ENCODE assay signal across 8 cellular contexts in genomic region chr15:31391687-31392671, GRCh38.
DNase-seq lines count a peak whose midpoint lies in the region; ATAC-seq and TF ChIP-seq lines count a peak whose summit lies in the region.

No MANE protein-coding gene starts in this region.

- peak; percentile 80 for ATAC-seq in GM21360 (IDR thresholded peaks at IDR 0.05; ENCODE audit: unreplicated experiment)

- TF ChIP-seq CTCF in retinal pigment epithelial cell (conservative IDR thresholded peaks at IDR 0.05; ENCODE audit: low read depth, low read length): no peak

- H3K4me3 ChIP-seq in retinal pigment epithelial cell (ENCODE audit: low read length): peak overlapping the region; percentile 60

- DNase-seq in COR-L47 (lab: John Stamatoyannopoulos, UW) (peak; percentile 17), HS-27A (ENCODE audit: low read depth) (peak; percentile 24), T-helper 2 cell (peak; percentile 60 to 86 (median 70)), amniotic stem cell (lab: John Stamatoyannopoulos, UW) (peak; percentile 28), hepatic stellate cell (ENCODE audit: low spot score) (peak; percentile 84), retinal pigment epithelial cell (ENCODE audit: low read depth) (no peak), NCI-H446 treated with DMSO at 0.1 percent for 48 hours (lab: John Stamatoyannopoulos, UW) (no peak)

Comparison
In these comparisons a context has a peak if more than half of its experiments do, and no peak if none do; other contexts are left out.
1. DNase-seq: peak in COR-L47 (single experiment), HS-27A (single experiment), T-helper 2 cell (5 of 5), amniotic stem cell (single experiment) and hepatic stellate cell (single experiment); none in retinal pigment epithelial cell (single experiment) and NCI-H446 treated with DMSO at 0.1 percent for 48 hours (single experiment).